In genomic region chr16:89375021-89375420, GRCh38 we compare ENCODE assay signal across 10 cellular contexts.
A peak's percentile ranks its signal among the peaks of the same experiment; 100 is the strongest.
DNase-seq lines count a peak whose midpoint lies in the region; ATAC-seq and TF ChIP-seq lines count a peak whose summit lies in the region.
"Had no signal": no experiment of that assay in that cellular context is flagged by ENCODE, and none has a peak within 500 bp of the region (broad histone marks: within the 10 kb centered on the region; RNA-seq: fewer than 3 reads in every experiment).

No MANE protein-coding gene starts in this region.

- H3K36me3 ChIP-seq in brain microvascular endothelial cell (replicated peaks), result peaks cover 13% of the 10 kb centered on the region
- H3K36me3 ChIP-seq: right atrium auricular region had no signal

- in situ Hi-C loops in brain microvascular endothelial cell (cut with HindIII; ENCODE audit: low pct_ligation_motif_present, low sequenced_read_pairs), result no loop called here

- DNase-seq in activated naive CD8-positive, alpha-beta T cell treated with anti-CD3 and anti-CD28 coated beads for 36 hours, result no peak
- DNase-seq in NAMALWA (ENCODE audit: low spot score), result peak; percentile 74
- no peak for DNase-seq in brain microvascular endothelial cell
- peak; percentile 44 for DNase-seq in stimulated activated naive B cell treated with anti-CD40 and anti-IgM and Interleukin-4, amounts not matched to agents 10 μg/mL and 1 μg/mL and 100 μg/mL, for 72 hours
- no peak for DNase-seq in ureter (ENCODE audit: low spot score)
- DNase-seq in activated naive CD4-positive, alpha-beta T cell treated with anti-CD3 and anti-CD28 coated beads, Interleukin-2, amount 50 U/mL, for 16 hours, result no peak
- DNase-seq: NCI-H187 had no signal

- H3K4me1 Mint-ChIP-seq in activated naive CD8-positive, alpha-beta T cell (ENCODE audit: low read depth), result peaks cover 80% of the 10 kb centered on the region
- peaks cover 76% of the 10 kb centered on the region for H3K4me1 Mint-ChIP-seq in activated naive CD8-positive, alpha-beta T cell treated with anti-CD3 and anti-CD28 coated beads for 36 hours
- H3K4me1 Mint-ChIP-seq in stimulated activated naive B cell treated with anti-CD40 and anti-IgM and Interleukin-4, amounts not matched to agents 10 μg/mL and 1 μg/mL and 100 μg/mL, for 72 hours, result peaks cover 56 to 95% of the 10 kb centered on the region in 2 donors

- H3K4me3 ChIP-seq in brain microvascular endothelial cell (ENCODE audit: low read depth, low read length), result no peak overlapping the region
- H3K4me3 ChIP-seq: right atrium auricular region had no signal

- H3K9me3 Mint-ChIP-seq in activated naive CD8-positive, alpha-beta T cell (ENCODE audit: low read depth), result no peaks in the 10 kb centered on the region
- peaks cover 5% of the 10 kb centered on the region for H3K9me3 Mint-ChIP-seq in activated naive CD8-positive, alpha-beta T cell treated with anti-CD3 and anti-CD28 coated beads for 36 hours
- H3K9me3 Mint-ChIP-seq in stimulated activated naive B cell treated with anti-CD40 and anti-IgM and Interleukin-4, amounts not matched to agents 10 μg/mL and 1 μg/mL and 100 μg/mL, for 72 hours, result peaks cover 4 to 10% of the 10 kb centered on the region in 2 donors

- H3K4me3 Mint-ChIP-seq in activated naive CD8-positive, alpha-beta T cell, result no peak overlapping the region
- H3K4me3 Mint-ChIP-seq in activated naive CD8-positive, alpha-beta T cell treated with anti-CD3 and anti-CD28 coated beads for 36 hours, result no peak overlapping the region
- H3K4me3 Mint-ChIP-seq in stimulated activated naive B cell treated with anti-CD40 and anti-IgM and Interleukin-4, amounts not matched to agents 10 μg/mL and 1 μg/mL and 100 μg/mL, for 72 hours, result peak overlapping the region; percentile 17 to 70

- peak overlapping the region; percentile 94 for H3K27ac ChIP-seq in brain microvascular endothelial cell
- H3K27ac ChIP-seq: right atrium auricular region had no signal

- H3K36me3 Mint-ChIP-seq in activated naive CD8-positive, alpha-beta T cell, result peaks cover 3% of the 10 kb centered on the region
- H3K36me3 Mint-ChIP-seq in activated naive CD8-positive, alpha-beta T cell treated with anti-CD3 and anti-CD28 coated beads for 36 hours, result peaks cover 34% of the 10 kb centered on the region
- peaks cover 41 to 65% of the 10 kb centered on the region in 2 donors for H3K36me3 Mint-ChIP-seq in stimulated activated naive B cell treated with anti-CD40 and anti-IgM and Interleukin-4, amounts not matched to agents 10 μg/mL and 1 μg/mL and 100 μg/mL, for 72 hours

- peak overlapping the region; percentile 68 for H3K27ac Mint-ChIP-seq in activated naive CD8-positive, alpha-beta T cell
- no peak overlapping the region for H3K27ac Mint-ChIP-seq in activated naive CD8-positive, alpha-beta T cell treated with anti-CD3 and anti-CD28 coated beads for 36 hours
- no peak overlapping the region for H3K27ac Mint-ChIP-seq in stimulated activated naive B cell treated with anti-CD40 and anti-IgM and Interleukin-4, amounts not matched to agents 10 μg/mL and 1 μg/mL and 100 μg/mL, for 72 hours

- no peaks in the 10 kb centered on the region for H3K27me3 ChIP-seq in brain microvascular endothelial cell (replicated peaks)
- H3K27me3 ChIP-seq: right atrium auricular region had no signal

- no peaks in the 10 kb centered on the region for H3K27me3 Mint-ChIP-seq in activated naive CD8-positive, alpha-beta T cell
- no peaks in the 10 kb centered on the region for H3K27me3 Mint-ChIP-seq in activated naive CD8-positive, alpha-beta T cell treated with anti-CD3 and anti-CD28 coated beads for 36 hours
- H3K27me3 Mint-ChIP-seq in stimulated activated naive B cell treated with anti-CD40 and anti-IgM and Interleukin-4, amounts not matched to agents 10 μg/mL and 1 μg/mL and 100 μg/mL, for 72 hours, result no peaks in the 10 kb centered on the region

- peak; percentile 97 to 98 for ATAC-seq in stimulated activated naive B cell treated with anti-CD40 and anti-IgM and Interleukin-4, amounts not matched to agents 10 μg/mL and 1 μg/mL and 100 μg/mL, for 72 hours (replicated peaks)
- ATAC-seq in HG03045 (IDR thresholded peaks at IDR 0.05; ENCODE audit: unreplicated experiment), result no peak

- TF ChIP-seq CTCF in brain microvascular endothelial cell (IDR thresholded peaks at IDR 0.05; ENCODE audit: low read depth, low read length, missing control alignments), result no peak

Comparison
In these comparisons a context has a peak if more than half of its experiments do, and no peak if none do; other contexts are left out.
1. H3K4me3 Mint-ChIP-seq: peak in stimulated activated naive B cell treated with anti-CD40 and anti-IgM and Interleukin-4, amounts not matched to agents 10 μg/mL and 1 μg/mL and 100 μg/mL, for 72 hours (2 of 2); none in activated naive CD8-positive, alpha-beta T cell (single experiment) and activated naive CD8-positive, alpha-beta T cell treated with anti-CD3 and anti-CD28 coated beads for 36 hours (single experiment).
2. DNase-seq: peak in NAMALWA (single experiment) and stimulated activated naive B cell treated with anti-CD40 and anti-IgM and Interleukin-4, amounts not matched to agents 10 μg/mL and 1 μg/mL and 100 μg/mL, for 72 hours (single experiment); none in activated naive CD8-positive, alpha-beta T cell treated with anti-CD3 and anti-CD28 coated beads for 36 hours (single experiment), brain microvascular endothelial cell (single experiment), ureter (single experiment) and activated naive CD4-positive, alpha-beta T cell treated with anti-CD3 and anti-CD28 coated beads, Interleukin-2, amount 50 U/mL, for 16 hours (single experiment).